Comparison of ENCODE assay signal across 2 cellular contexts in genomic region chr7:13050703-13051102, GRCh38.
A peak's percentile ranks its signal among the peaks of the same experiment; 100 is the strongest.
TF ChIP-seq lines count a peak whose summit lies in the region.

No MANE protein-coding gene starts in this region.

TF ChIP-seq in IMR-90, 13 proteins besides CTCF, POLR2A, EP300 and RAD21 (continued from another document):
- no peak for TF ChIP-seq MAZ (IDR thresholded peaks at IDR 0.05; ENCODE audit: borderline replicate concordance, low read depth, low read length)
- no peak for TF ChIP-seq CHD1 (IDR thresholded peaks at IDR 0.05; ENCODE audit: low read depth, low read length)
- no peak for TF ChIP-seq USF2 (IDR thresholded peaks at IDR 0.05; ENCODE audit: low read depth, low read length)
- TF ChIP-seq MXI1 (IDR thresholded peaks at IDR 0.05; ENCODE audit: borderline replicate concordance, low read depth, low read length): no peak
- peak; percentile 75 for TF ChIP-seq FOS (IDR thresholded peaks at IDR 0.05; ENCODE audit: low read depth, low read length)
- TF ChIP-seq MAFK (IDR thresholded peaks at IDR 0.05; ENCODE audit: low read depth, low read length): peak; percentile 92
- TF ChIP-seq CEBPB (IDR thresholded peaks at IDR 0.05; ENCODE audit: low read depth, low read length): peak; percentile 86

TF ChIP-seq in K562, 482 proteins besides CTCF, POLR2A, EP300 and RAD21 (continued from another document and continues in another):
- no peak for TF ChIP-seq HBP1 (CRISPR knock-in tag; IDR thresholded peaks at IDR 0.05)
- no peak for TF ChIP-seq FOXA1 (IDR thresholded peaks at IDR 0.05; ENCODE audit: borderline replicate concordance)
- no peak for TF ChIP-seq GTF2F1 (IDR thresholded peaks at IDR 0.05; ENCODE audit: low read depth, low read length)
- no peak for TF ChIP-seq SREBF1 (IDR thresholded peaks at IDR 0.05; ENCODE audit: borderline replicate concordance, low read depth, low read length)
- TF ChIP-seq TRIM24 (IDR thresholded peaks at IDR 0.05): peak in 1 of 2 experiments; percentile 54; a peak in 1 of 4 replicates
- TF ChIP-seq ZNF740 (CRISPR knock-in tag; IDR thresholded peaks at IDR 0.05): no peak
- TF ChIP-seq ZNF740 (tag; IDR thresholded peaks at IDR 0.05): no peak
- no peak for TF ChIP-seq GABPB2 (CRISPR knock-in tag; conservative IDR thresholded peaks at IDR 0.05)
- TF ChIP-seq SNIP1 (IDR thresholded peaks at IDR 0.05; ENCODE audit: low read depth): no peak
- no peak for TF ChIP-seq KHSRP (IDR thresholded peaks at IDR 0.05)
- TF ChIP-seq REST (CRISPR knock-in tag; IDR thresholded peaks at IDR 0.05; ENCODE audit: low read depth): no peak
- no peak for TF ChIP-seq SIRT6 (IDR thresholded peaks at IDR 0.05; ENCODE audit: low read depth, low read length)
- peak; percentile 65 for TF ChIP-seq JUND (IDR thresholded peaks at IDR 0.05; ENCODE audit: borderline replicate concordance, low read depth, low read length)
- TF ChIP-seq JUND (tag; IDR thresholded peaks at IDR 0.05; ENCODE audit: borderline replicate concordance, low read depth, low read length): peak; percentile 63; the same call in 1 of the 3 replicates
- TF ChIP-seq THAP7 (CRISPR knock-in tag; IDR thresholded peaks at IDR 0.05): no peak
- no peak for TF ChIP-seq ZNF311 (CRISPR knock-in tag; IDR thresholded peaks at IDR 0.05)
- TF ChIP-seq MAFK (IDR thresholded peaks at IDR 0.05; ENCODE audit: low read length): peak; percentile 91
- TF ChIP-seq SNRNP70 (optimal IDR thresholded peaks at IDR 0.05; ENCODE audit: low read depth, low read length): no peak
- TF ChIP-seq PREB (CRISPR knock-in tag; IDR thresholded peaks at IDR 0.05): no peak
- TF ChIP-seq POLR3A (IDR thresholded peaks at IDR 0.05; ENCODE audit: borderline replicate concordance, extremely low read depth, insufficient read depth, insufficient read length): no peak
- no peak for TF ChIP-seq ZNF23 (CRISPR knock-in tag; IDR thresholded peaks at IDR 0.05)
- no peak for TF ChIP-seq NR4A1 (CRISPR knock-in tag; IDR thresholded peaks at IDR 0.05)
- no peak for TF ChIP-seq NR4A1 (tag; IDR thresholded peaks at IDR 0.05)
- TF ChIP-seq KDM2B (CRISPR knock-in tag; IDR thresholded peaks at IDR 0.05): no peak
- TF ChIP-seq SUPT5H (IDR thresholded peaks at IDR 0.05): no peak
- TF ChIP-seq ZBTB8A (IDR thresholded peaks at IDR 0.05; ENCODE audit: partially characterized antibody): no peak
- TF ChIP-seq ZBTB49 (CRISPR knock-in tag; IDR thresholded peaks at IDR 0.05; ENCODE audit: borderline replicate concordance): no peak
- no peak for TF ChIP-seq TCF7 (IDR thresholded peaks at IDR 0.05; ENCODE audit: borderline replicate concordance)
- no peak for TF ChIP-seq SMAD1 (IDR thresholded peaks at IDR 0.05; ENCODE audit: low read depth, low read length, partially characterized antibody)
- 0 out of 2 replicates have a peak, but pooled peaks have one; percentile 53 for TF ChIP-seq GATAD2B (IDR thresholded peaks at IDR 0.05; ENCODE audit: borderline replicate concordance)
- TF ChIP-seq ATF1 (CRISPR knock-in tag; IDR thresholded peaks at IDR 0.05): no peak
- no peak for TF ChIP-seq ATF1 (tag; IDR thresholded peaks at IDR 0.05)
- peak; percentile 35 for TF ChIP-seq EP400 (IDR thresholded peaks at IDR 0.05)
- no peak for TF ChIP-seq ZBTB5 (IDR thresholded peaks at IDR 0.05)
- no peak for TF ChIP-seq SMC3 (conservative IDR thresholded peaks at IDR 0.05; ENCODE audit: insufficient read depth, low read depth, low read length)
- peak; percentile 71 for TF ChIP-seq DACH1 (IDR thresholded peaks at IDR 0.05; ENCODE audit: partially characterized antibody)
- TF ChIP-seq DPF2 (IDR thresholded peaks at IDR 0.05): peak; percentile 74
- TF ChIP-seq TAF7 (tag; IDR thresholded peaks at IDR 0.05): no peak
- TF ChIP-seq ZNF146 (CRISPR knock-in tag; IDR thresholded peaks at IDR 0.05; ENCODE audit: unreplicated experiment): no peak
- TF ChIP-seq HMGXB4 (CRISPR knock-in tag; IDR thresholded peaks at IDR 0.05): no peak
- no peak for TF ChIP-seq KLF10 (CRISPR knock-in tag; IDR thresholded peaks at IDR 0.05)
- no peak for TF ChIP-seq ZNF253 (CRISPR knock-in tag; conservative IDR thresholded peaks at IDR 0.05)
- TF ChIP-seq PHB (CRISPR knock-in tag; IDR thresholded peaks at IDR 0.05): no peak
- TF ChIP-seq WHSC1 (IDR thresholded peaks at IDR 0.05; ENCODE audit: low read length): no peak
- no peak for TF ChIP-seq ZC3H11A (IDR thresholded peaks at IDR 0.05; ENCODE audit: low read depth, low read length)
- TF ChIP-seq ZNF699 (CRISPR knock-in tag; IDR thresholded peaks at IDR 0.05; ENCODE audit: insufficient replicate concordance): no peak
- TF ChIP-seq MTA2 (IDR thresholded peaks at IDR 0.05; ENCODE audit: low read depth): no peak
- TF ChIP-seq NR2C2 (CRISPR knock-in tag; IDR thresholded peaks at IDR 0.05): no peak
- TF ChIP-seq NR2C2 (tag; IDR thresholded peaks at IDR 0.05): peak; percentile 18; the same call in 1 of the 2 replicates
- TF ChIP-seq ZNF785 (CRISPR knock-in tag; IDR thresholded peaks at IDR 0.05): no peak
- no peak for TF ChIP-seq ZNF398 (CRISPR knock-in tag; IDR thresholded peaks at IDR 0.05)
- no peak for TF ChIP-seq ZNF121 (CRISPR knock-in tag; conservative IDR thresholded peaks at IDR 0.05)
- no peak for TF ChIP-seq ZNF217 (CRISPR knock-in tag; IDR thresholded peaks at IDR 0.05)
- no peak for TF ChIP-seq SMARCA5 (IDR thresholded peaks at IDR 0.05)
- no peak for TF ChIP-seq FOXK2 (conservative IDR thresholded peaks at IDR 0.05 in 1 of 2, IDR thresholded peaks at IDR 0.05 in 1 of 2; ENCODE audit: low read depth in 2 of 2)
- peak; percentile 93 for TF ChIP-seq MAFF (IDR thresholded peaks at IDR 0.05; ENCODE audit: low read length)
- no peak for TF ChIP-seq TOE1 (IDR thresholded peaks at IDR 0.05; ENCODE audit: borderline replicate concordance)
- TF ChIP-seq TOE1 (CRISPR knock-in tag; IDR thresholded peaks at IDR 0.05; ENCODE audit: borderline replicate concordance, low read depth): no peak
